In genomic region chr1:15974855-15975254, GRCh38 we compare ENCODE assay signal across 8 cellular contexts.
DNase-seq lines count a peak whose midpoint lies in the region; ATAC-seq and TF ChIP-seq lines count a peak whose summit lies in the region.

No MANE protein-coding gene starts in this region.

- H3K36me3 ChIP-seq in mucosa of rectum (ENCODE audit: control insufficient read depth in 2 of 2, insufficient read depth in 2 of 2, low read length in 2 of 2) = peaks cover 11 to 17% of the 10 kb centered on the region in 2 donors

- H3K27me3 ChIP-seq in mucosa of rectum (ENCODE audit: control insufficient read depth in 2 of 2, insufficient read depth in 2 of 2, low read length in 2 of 2) = no peaks in the 10 kb centered on the region

- H3K4me1 ChIP-seq in mucosa of rectum (ENCODE audit: control insufficient read depth in 2 of 2, insufficient read depth in 2 of 2, low read length in 2 of 2) = peaks cover 6 to 7% of the 10 kb centered on the region in 2 donors

- peak overlapping the region; percentile 56 to 61 for H3K9ac ChIP-seq in mucosa of rectum (ENCODE audit: low read depth in 1 of 2, low read length in 2 of 2)

- no peak for TF ChIP-seq CTCF in astrocyte of the cerebellum (IDR thresholded peaks at IDR 0.05; ENCODE audit: low read depth, low read length, missing control alignments)

- peak overlapping the region; percentile 68 for H3K4me3 ChIP-seq in astrocyte of the cerebellum (ENCODE audit: low read depth, low read length)
- H3K4me3 ChIP-seq in mucosa of rectum (ENCODE audit: low read length in 2 of 2) = peak overlapping the region; percentile 77 to 80

- no peak overlapping the region for H3K27ac ChIP-seq in mucosa of rectum (ENCODE audit: low read depth in 2 of 2, low read length in 2 of 2)

- no peaks in the 10 kb centered on the region for H3K9me3 ChIP-seq in mucosa of rectum (ENCODE audit: control insufficient read depth in 2 of 2, low read length in 2 of 2)

- ATAC-seq in GM18520 (IDR thresholded peaks at IDR 0.05; ENCODE audit: unreplicated experiment) (peak; percentile 19), HG03196 (IDR thresholded peaks at IDR 0.05; ENCODE audit: unreplicated experiment) (peak; percentile 36)

- DNase-seq in astrocyte of the cerebellum (ENCODE audit: low read depth) = no peak
- DNase-seq in Kasumi-1 (lab: John Stamatoyannopoulos, UW) = no peak
- DNase-seq in NCI-H524 (lab: John Stamatoyannopoulos, UW) = no peak
- no peak for DNase-seq in NCI-H226
- DNase-seq in hippocampal formation (lab: John Stamatoyannopoulos, UW) = no peak

- in situ Hi-C loops in astrocyte of the cerebellum (cut with HindIII; ENCODE audit: low sequenced_read_pairs) = no loop called here
